In the genomic region with DNA sequence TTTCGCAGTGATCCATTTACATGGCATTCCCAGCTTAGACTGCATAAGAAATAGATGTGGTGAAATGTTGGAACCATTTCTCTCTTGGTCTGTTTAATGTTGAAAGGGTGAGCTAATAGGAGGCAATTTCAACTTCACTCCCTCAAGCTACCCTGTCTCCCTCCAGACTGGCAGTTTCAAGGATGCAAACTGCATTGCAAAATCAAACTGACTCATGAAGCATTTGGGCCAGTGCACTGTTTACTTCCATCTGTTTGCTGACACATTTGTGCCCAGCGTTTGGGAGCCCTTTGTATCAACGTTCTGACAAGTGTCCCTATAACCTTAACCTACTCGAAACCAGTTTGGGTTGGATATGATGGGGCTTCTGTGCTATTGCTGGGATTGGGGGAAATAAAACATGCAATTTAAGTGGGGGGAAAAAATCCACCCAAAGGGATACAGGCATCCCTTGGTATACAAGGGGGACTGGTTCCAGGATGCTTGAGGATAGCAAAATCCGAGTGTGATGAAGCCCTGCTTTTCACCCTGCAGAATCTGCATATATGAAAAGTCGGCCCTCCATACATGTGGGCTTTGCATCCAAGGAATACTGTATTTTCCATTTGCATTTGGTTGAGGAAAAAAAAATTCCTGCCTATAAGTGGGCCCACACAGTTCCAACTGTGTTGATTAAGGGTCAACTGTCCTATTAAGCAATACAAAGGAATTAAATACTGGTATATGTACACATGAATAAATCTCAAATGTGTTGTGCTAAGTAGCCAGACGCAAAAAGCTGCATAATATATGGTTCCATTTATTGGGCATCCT, we compare ENCODE assay signal across 11 cellular contexts. TPM values are rescaled to one million over a fixed set of nuclear protein-coding genes. Genes with fewer than 3 reads are reported as not detected.
DNase-seq lines count a peak whose midpoint lies in the region; ATAC-seq and TF ChIP-seq lines count a peak whose summit lies in the region.
"Had no signal": no experiment of that assay in that cellular context is flagged by ENCODE, and none has a peak within 500 bp of the region (broad histone marks: within the 10 kb centered on the region; RNA-seq: fewer than 3 reads in every experiment).

No MANE protein-coding gene starts in this region.

- TF ChIP-seq CTCF in NB4 (IDR thresholded peaks at IDR 0.05; ENCODE audit: low read depth, low read length) (no peak), epithelial cell of proximal tubule (conservative IDR thresholded peaks at IDR 0.05; ENCODE audit: low read depth, low read length) (no peak), neutrophil (IDR thresholded peaks at IDR 0.05) (no peak)

- H3K36me3 ChIP-seq in neutrophil = no peaks in the 10 kb centered on the region

- no peak overlapping the region for H3K4me3 ChIP-seq in NB4 (ENCODE audit: low read depth, low read length)
- no peak overlapping the region for H3K4me3 ChIP-seq in epithelial cell of proximal tubule (ENCODE audit: low read depth, low read length)
- H3K4me3 ChIP-seq in neutrophil (ENCODE audit: low read depth in 1 of 2, low read length in 1 of 2) = no peak overlapping the region

- DNase-seq in AG20443 (ENCODE audit: low spot score) (peak; percentile 70), NB4 (ENCODE audit: low read depth) (peak; percentile 89), epithelial cell of proximal tubule (ENCODE audit: low read depth) (peak; percentile 44), NCI-H2196 (lab: John Stamatoyannopoulos, UW; ENCODE audit: unreplicated experiment) (no peak)
- DNase-seq: activated B cell treated with CpG ODN at 0.5 μM for 24 hours, DND-41, NCI-H1694 treated with DMSO at 0.1 percent for 48 hours had no signal

- no peaks in the 10 kb centered on the region for H3K9me3 ChIP-seq in neutrophil

- peaks cover 12 to 15% of the 10 kb centered on the region in 2 experiments for H3K4me1 ChIP-seq in neutrophil (ENCODE audit: control insufficient read depth in 1 of 2, insufficient read depth in 1 of 2, low read depth in 1 of 2, low read length in 1 of 2)

- ATAC-seq in HG02678 (IDR thresholded peaks at IDR 0.05; ENCODE audit: unreplicated experiment) (no peak), HG03097 (IDR thresholded peaks at IDR 0.05; ENCODE audit: low FRiP score, unreplicated experiment) (no peak), GM21576 (IDR thresholded peaks at IDR 0.05; ENCODE audit: unreplicated experiment) (no peak)

- peak overlapping the region; percentile 50 for H3K27ac ChIP-seq in neutrophil

- TF ChIP-seq POLR2A in NB4 (IDR thresholded peaks at IDR 0.05; ENCODE audit: extremely low read depth, insufficient read length) = no peak

- H3K27me3 ChIP-seq in neutrophil = no peaks in the 10 kb centered on the region

RNA-seq across cellular contexts. Expression of gene RHEB, which starts 15.6 kb away (rescaled TPM):
- 130 and 157 TPM in 2 replicates for total RNA-seq in epithelial cell of proximal tubule
